30 cellular contexts compared by ENCODE assay signal in the genomic region with DNA sequence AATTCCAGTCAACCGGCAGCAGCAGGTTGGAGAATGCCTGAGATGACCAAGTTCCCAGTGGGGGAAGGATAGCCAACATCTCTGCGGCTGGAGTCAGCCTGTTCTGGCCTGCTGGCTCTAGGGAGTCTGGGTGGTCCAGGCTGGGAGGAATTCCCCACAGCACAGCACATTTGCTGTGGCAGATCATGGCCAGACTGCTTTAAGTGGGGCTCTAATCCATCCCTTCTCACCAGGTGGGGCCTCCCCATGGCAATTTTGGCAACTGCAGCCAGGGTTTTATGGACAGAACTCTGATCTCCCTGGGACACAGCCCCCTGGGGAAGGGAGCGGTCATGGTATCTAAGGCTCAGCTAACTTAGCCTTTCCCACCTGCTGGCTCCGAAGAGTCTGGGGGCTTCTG.
"Had no signal": no experiment of that assay in that cellular context is flagged by ENCODE, and none has a peak within 500 bp of the region (broad histone marks: within the 10 kb centered on the region; RNA-seq: fewer than 3 reads in every experiment).

No MANE protein-coding gene starts in this region.

- H3K36me3 ChIP-seq: ascending aorta, breast epithelium, cardiac muscle cell, esophagus muscularis mucosa, gastrocnemius medialis, heart left ventricle had no signal

- H3K9me3 ChIP-seq: ascending aorta, esophagus muscularis mucosa, gastrocnemius medialis had no signal

- H3K27ac ChIP-seq: ascending aorta, breast epithelium, cardiac muscle cell, coronary artery, dorsolateral prefrontal cortex, esophagus muscularis mucosa, foreskin keratinocyte, gastrocnemius medialis, heart left ventricle had no signal

- DNase-seq: activated CD4-positive, alpha-beta memory T cell treated with anti-CD3 and anti-CD28 coated beads, Interleukin-2, amount 10 ng/mL, durations not matched to agents 7 days and 5 days; activated CD4-positive, alpha-beta T cell treated with anti-CD3 and anti-CD28 coated beads for 1 hour; activated CD4-positive, alpha-beta T cell treated with anti-CD3 and anti-CD28 coated beads for 4 hours; activated CD4-positive, alpha-beta T cell treated with anti-CD3 and anti-CD28 coated beads, Interleukin-2, amount 10 ng/mL, durations not matched to agents 7 days and 5 days; activated CD4-positive, alpha-beta T cell treated with anti-CD3 and anti-CD28 coated beads, Interleukin-2, amount 50 U/mL, for 4 hours; activated CD8-positive, alpha-beta memory T cell treated with anti-CD3 and anti-CD28 coated beads, Interleukin-2, amount 50 U/mL, for 48 hours; activated gamma-delta T cell; activated naive CD4-positive, alpha-beta T cell; activated naive CD4-positive, alpha-beta T cell treated with anti-CD3 and anti-CD28 coated beads, Interleukin-2, amount 10 ng/mL, durations not matched to agents 7 days and 5 days; activated naive CD8-positive, alpha-beta T cell treated with anti-CD3 and anti-CD28 coated beads, Interleukin-2, amount 10 ng/mL, durations not matched to agents 7 days and 5 days; activated T-cell treated with anti-CD3 and anti-CD28 coated beads for 4 hours; activated T-cell treated with anti-CD3 and anti-CD28 coated beads, Interleukin-2, amount 50 U/mL, for 24 hours; activated T-cell treated with anti-CD3 and anti-CD28 coated beads, Interleukin-2, amount 50 U/mL, for 72 hours; central memory CD4-positive, alpha-beta T cell; cerebellar nuclear complex; dorsolateral prefrontal cortex; effector memory CD4-positive, alpha-beta T cell; endodermal cell; foreskin keratinocyte; gastrocnemius medialis; glutamatergic neuron; heart left ventricle; T-cell; T-helper 9 cell had no signal

- H3K4me1 ChIP-seq: ascending aorta, breast epithelium, esophagus muscularis mucosa, foreskin keratinocyte, gastrocnemius medialis, heart left ventricle had no signal

- H3K4me3 ChIP-seq: ascending aorta, breast epithelium, cardiac muscle cell, coronary artery, dorsolateral prefrontal cortex, esophagus muscularis mucosa, gastrocnemius medialis, heart left ventricle had no signal

- H3K27me3 ChIP-seq: ascending aorta, breast epithelium, cardiac muscle cell, dorsolateral prefrontal cortex, esophagus muscularis mucosa, foreskin keratinocyte, gastrocnemius medialis, heart left ventricle had no signal

- ATAC-seq: activated naive CD4-positive, alpha-beta T cell treated with anti-CD3 and anti-CD28 coated beads, Interleukin-2, amount 50 U/mL, for 72 hours; activated T-cell treated with anti-CD3 and anti-CD28 coated beads, Interleukin-2, amount 50 U/mL, for 72 hours; foreskin keratinocyte; gastrocnemius medialis; heart left ventricle; T-cell had no signal
